Comparison of ENCODE assay signal across 9 cellular contexts in the genomic region with DNA sequence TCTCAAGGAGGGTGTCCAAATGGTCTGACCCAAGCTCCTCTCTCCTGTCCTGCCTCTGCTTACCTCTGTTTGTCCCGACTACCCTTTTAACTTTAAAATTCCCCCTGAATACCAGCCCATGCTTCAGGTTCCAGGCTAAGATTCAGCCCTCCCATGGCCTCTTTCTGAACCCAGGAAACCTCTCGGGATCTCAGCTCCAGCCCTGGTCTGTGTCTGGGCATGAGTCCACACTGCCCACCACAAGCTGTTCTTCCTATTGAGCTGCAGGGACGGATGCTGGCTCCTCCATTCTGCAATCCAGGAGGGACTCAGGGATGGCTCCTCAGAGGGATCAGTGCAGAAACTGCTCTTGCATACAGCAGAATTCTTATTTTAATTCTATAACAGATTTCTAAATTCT.
"Had no signal": no experiment of that assay in that cellular context is flagged by ENCODE, and none has a peak within 500 bp of the region (broad histone marks: within the 10 kb centered on the region; RNA-seq: fewer than 3 reads in every experiment).

No MANE protein-coding gene starts in this region.

- ATAC-seq: HCT116, HepG2 had no signal

- H3K9ac ChIP-seq: GM23248 had no signal

- H3K4me1 ChIP-seq: HAP-1 had no signal

- H3K9me3 ChIP-seq: HAP-1 had no signal

- H3K4me3 ChIP-seq: GM23248, HAP-1 had no signal

- H3K27ac ChIP-seq: GM23248, HL-60 had no signal

- H3K36me3 ChIP-seq: HAP-1 had no signal

- H2AFZ ChIP-seq: GM23248 had no signal

- DNase-seq: GM23248, GOT3, H7, HFFc6, KBM-7 had no signal
